ENCODE assay signal across 21 cellular contexts in genomic region chr2:44388877-44389276, GRCh38. TPM values are rescaled to one million over a fixed set of nuclear protein-coding genes. Genes with fewer than 3 reads are reported as not detected.
DNase-seq lines count a peak whose midpoint lies in the region; ATAC-seq and TF ChIP-seq lines count a peak whose summit lies in the region.
"Had no signal": no experiment of that assay in that cellular context is flagged by ENCODE, and none has a peak within 500 bp of the region (broad histone marks: within the 10 kb centered on the region; RNA-seq: fewer than 3 reads in every experiment).

No MANE protein-coding gene starts in this region.

- H3K4me3 ChIP-seq in HEK293 (ENCODE audit: low read depth, low read length) = no peak overlapping the region
- H3K4me3 ChIP-seq: BLaER1 had no signal

- intact Hi-C loops in activated CD4-positive, alpha-beta T cell treated with anti-CD3 and anti-CD28 coated beads for 36 hours (cut with DNase I, micrococcal nuclease) = no loop called here

- peaks cover 6% of the 10 kb centered on the region for H3K9me3 Mint-ChIP-seq in activated CD4-positive, alpha-beta T cell treated with anti-CD3 and anti-CD28 coated beads for 36 hours (ENCODE audit: low read depth)
- H3K9me3 Mint-ChIP-seq in WTC11 (peaks cover 41% of the 10 kb centered on the region), memory B cell (peaks cover 8% of the 10 kb centered on the region)

- no peaks in the 10 kb centered on the region for H3K36me3 ChIP-seq in HEK293 (ENCODE audit: control insufficient read depth in 2 of 2, insufficient read depth in 1 of 2, low read length in 2 of 2)

- DNase-seq in activated CD4-positive, alpha-beta T cell treated with anti-CD3 and anti-CD28 coated beads for 36 hours = peak; percentile 11
- DNase-seq in activated CD4-positive, alpha-beta T cell treated with anti-CD3 and anti-CD28 coated beads for 48 hours = no peak
- DNase-seq in WTC11 (ENCODE audit: low spot score) (peak; percentile 22), memory B cell (ENCODE audit: low spot score in 2 of 2) (no peak), GM03348 (ENCODE audit: low spot score) (no peak)
- DNase-seq: 8988T; CD4-positive, CD25-positive, alpha-beta regulatory T cell; DMS153; Kasumi-1; MV-4-11; NCI-H2029; NCI-H2227 treated with DMSO at 0.1 percent for 48 hours; NCI-H526 treated with DMSO at 0.1 percent for 48 hours; SHP77 had no signal

- H3K4me3 Mint-ChIP-seq in activated CD4-positive, alpha-beta T cell treated with anti-CD3 and anti-CD28 coated beads for 36 hours = no peak overlapping the region
- no peak overlapping the region for H3K4me3 Mint-ChIP-seq in WTC11
- H3K4me3 Mint-ChIP-seq in memory B cell = no peak overlapping the region
- H3K4me3 Mint-ChIP-seq: CD4-positive, CD25-positive, alpha-beta regulatory T cell had no signal

- no peaks in the 10 kb centered on the region for H3K4me1 ChIP-seq in HEK293 (ENCODE audit: control insufficient read depth, insufficient read depth, low read length)
- H3K4me1 ChIP-seq: BLaER1 had no signal

- TF ChIP-seq CTCF in HEK293 (tag by site-specific recombination; IDR thresholded peaks at IDR 0.05) (no peak), WTC11 (IDR thresholded peaks at IDR 0.05) (no peak)

- no peaks in the 10 kb centered on the region for H3K9me3 ChIP-seq in HEK293 (ENCODE audit: control insufficient read depth, insufficient read depth, low read depth, low read length)

- POLR2A ChIA-PET in activated CD4-positive, alpha-beta T cell treated with anti-CD3 and anti-CD28 coated beads for 36 hours (lab: Charles Lee) = no interaction called here
- POLR2A ChIA-PET in HEK293 (lab: Yijun Ruan, JAX) (no interaction called here), WTC11 (lab: Charles Lee) (no interaction called here)

- H3K27me3 Mint-ChIP-seq in activated CD4-positive, alpha-beta T cell treated with anti-CD3 and anti-CD28 coated beads for 36 hours = no peaks in the 10 kb centered on the region
- no peaks in the 10 kb centered on the region for H3K27me3 Mint-ChIP-seq in WTC11 (ENCODE audit: low read depth)
- H3K27me3 Mint-ChIP-seq in memory B cell = no peaks in the 10 kb centered on the region

- H3K27ac ChIP-seq in HEK293 (ENCODE audit: extremely low read depth, low read depth, low read length) = no peak overlapping the region
- H3K27ac ChIP-seq: BLaER1, RWPE1 had no signal

- CTCF ChIA-PET in activated CD4-positive, alpha-beta T cell treated with anti-CD3 and anti-CD28 coated beads for 36 hours (lab: Charles Lee) = interaction anchor here (0.7 to 1.2 kb wide), 5 partner anchors 15 to 1461 kb away, joined by 3 to 5 read pairs (median 4); no protein-coding TSS in a partner anchor
- CTCF ChIA-PET in HEK293 (lab: Yijun Ruan, JAX) = interaction anchor here (0.6 to 8.1 kb wide), 5 partner anchors 17 to 586 kb away, joined by 3 to 75 read pairs (median 6); no protein-coding TSS in a partner anchor
- CTCF ChIA-PET in WTC11 (lab: Charles Lee) = interaction anchor here (0.5 to 2.5 kb wide), 5 partner anchors 14 to 91 kb away, joined by 3 to 8 read pairs (median 3); partner anchors contain the start of genes CAMKMT and PREPL

- peaks cover 19% of the 10 kb centered on the region for H3K36me3 Mint-ChIP-seq in activated CD4-positive, alpha-beta T cell treated with anti-CD3 and anti-CD28 coated beads for 36 hours (ENCODE audit: low read depth)
- H3K36me3 Mint-ChIP-seq in WTC11 (peaks cover 42% of the 10 kb centered on the region), memory B cell (peaks cover 21% of the 10 kb centered on the region)

- ATAC-seq in activated CD4-positive, alpha-beta T cell treated with anti-CD3 and anti-CD28 coated beads for 36 hours = no peak
- ATAC-seq in WTC11 (peak; percentile 64), memory B cell (ENCODE audit: low read depth) (peak; percentile 31), HG03095 (IDR thresholded peaks at IDR 0.05; ENCODE audit: unreplicated experiment) (no peak), GM18858 (IDR thresholded peaks at IDR 0.05; ENCODE audit: unreplicated experiment) (no peak)
- ATAC-seq: HepG2, Panc1 had no signal

- H3K4me1 Mint-ChIP-seq in activated CD4-positive, alpha-beta T cell treated with anti-CD3 and anti-CD28 coated beads for 36 hours = peaks cover 5% of the 10 kb centered on the region
- peaks cover 23% of the 10 kb centered on the region for H3K4me1 Mint-ChIP-seq in WTC11
- peaks cover 17% of the 10 kb centered on the region for H3K4me1 Mint-ChIP-seq in memory B cell

- no peak overlapping the region for H3K27ac Mint-ChIP-seq in activated CD4-positive, alpha-beta T cell treated with anti-CD3 and anti-CD28 coated beads for 36 hours
- H3K27ac Mint-ChIP-seq in WTC11 (no peak overlapping the region), memory B cell (no peak overlapping the region)

TF ChIP-seq in HEK293, 187 proteins besides CTCF, POLR2A, EP300 and RAD21:
- TF ChIP-seq GLIS1 (tag by site-specific recombination; IDR thresholded peaks at IDR 0.05) (0 out of 2 replicates have a peak, but pooled peaks have one; percentile 23), PATZ1 (tag by site-specific recombination; IDR thresholded peaks at IDR 0.05) (no peak)

TF ChIP-seq in WTC11, 78 proteins besides CTCF, POLR2A, EP300 and RAD21:
- no peak for TF ChIP-seq ETV6 (CRISPR knock-in tag; IDR thresholded peaks at IDR 0.05)
- no peak for TF ChIP-seq OVOL2 (CRISPR knock-in tag; IDR thresholded peaks at IDR 0.05; ENCODE audit: borderline replicate concordance)
- TF ChIP-seq ZNF416 (CRISPR knock-in tag; IDR thresholded peaks at IDR 0.05) = no peak
- no peak for TF ChIP-seq USF1 (CRISPR knock-in tag; IDR thresholded peaks at IDR 0.05)
- no peak for TF ChIP-seq AFF4 (CRISPR knock-in tag; IDR thresholded peaks at IDR 0.05; ENCODE audit: borderline replicate concordance)
- TF ChIP-seq EMX1 (CRISPR knock-in tag; IDR thresholded peaks at IDR 0.05) = no peak
- no peak for TF ChIP-seq ZSCAN18 (CRISPR knock-in tag; IDR thresholded peaks at IDR 0.05)
- no peak for TF ChIP-seq CDX4 (CRISPR knock-in tag; IDR thresholded peaks at IDR 0.05; ENCODE audit: borderline replicate concordance)
- no peak for TF ChIP-seq PRRX2 (CRISPR knock-in tag; IDR thresholded peaks at IDR 0.05)
- no peak for TF ChIP-seq RELA (CRISPR knock-in tag; IDR thresholded peaks at IDR 0.05; ENCODE audit: borderline replicate concordance)

RNA-seq across cellular contexts. Expression of gene CAMKMT, which starts 27.1 kb away (rescaled TPM):
- 10 to 100 TPM; 10.8 to 13.3 TPM for total RNA-seq in activated CD4-positive, alpha-beta T cell treated with anti-CD3 and anti-CD28 coated beads for 36 hours
- total RNA-seq in WTC11 (2021) = 20.3 to 21.3 TPM (median 20.6 TPM) in 3 replicates

RNA-seq across cellular contexts. Expression of gene PREPL, which starts 27.6 kb away (rescaled TPM):
- total RNA-seq in activated CD4-positive, alpha-beta T cell treated with anti-CD3 and anti-CD28 coated beads for 36 hours = 10 to 100 TPM; 31.5 to 38.6 TPM
- total RNA-seq in WTC11 (2021) = 27.6 to 29.3 TPM (median 29.1 TPM) in 3 replicates

Comparison
In these comparisons a context has a peak if more than half of its experiments do, and no peak if none do; other contexts are left out.
1. DNase-seq: peak in activated CD4-positive, alpha-beta T cell treated with anti-CD3 and anti-CD28 coated beads for 36 hours (single experiment) and WTC11 (single experiment); none in activated CD4-positive, alpha-beta T cell treated with anti-CD3 and anti-CD28 coated beads for 48 hours (single experiment), memory B cell (0 of 2) and GM03348 (single experiment).
2. ATAC-seq: peak in WTC11 (single experiment) and memory B cell (single experiment); none in activated CD4-positive, alpha-beta T cell treated with anti-CD3 and anti-CD28 coated beads for 36 hours (single experiment), HG03095 (single experiment) and GM18858 (single experiment).